ENCODE assay signal across 9 cellular contexts in the genomic region with DNA sequence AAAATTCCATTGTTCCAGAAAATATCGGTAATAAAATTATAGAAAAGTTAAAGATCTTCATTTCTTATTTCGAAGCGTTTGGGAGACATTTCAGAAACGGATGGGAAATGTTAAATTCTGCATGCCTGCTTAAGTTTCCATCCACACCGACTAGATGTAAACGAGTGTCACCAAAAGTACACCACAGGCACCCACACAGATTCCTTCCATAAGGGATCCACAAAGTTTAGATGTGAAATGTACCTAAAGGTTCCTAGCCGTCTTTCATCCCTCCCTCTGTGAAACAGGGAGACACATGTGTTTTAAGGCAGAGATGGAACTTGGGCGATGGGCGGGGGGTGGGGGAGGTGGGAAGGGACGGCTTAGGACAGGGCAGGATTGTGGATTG. TPM values are rescaled to one million over a fixed set of nuclear protein-coding genes. Genes with fewer than 3 reads are reported as not detected.
DNase-seq lines count a peak whose midpoint lies in the region; ATAC-seq and TF ChIP-seq lines count a peak whose summit lies in the region.
"Had no signal": no experiment of that assay in that cellular context is flagged by ENCODE, and none has a peak within 500 bp of the region (broad histone marks: within the 10 kb centered on the region; RNA-seq: fewer than 3 reads in every experiment).

No MANE protein-coding gene starts in this region.

- H3K4me1 ChIP-seq in mesodermal cell (ENCODE audit: control insufficient read depth, insufficient read depth, low read length, poor library complexity, severe bottlenecking), result peaks cover 46% of the 10 kb centered on the region
- peaks cover 6 to 44% (median 31%) of the 10 kb centered on the region in 4 donors for H3K4me1 ChIP-seq in upper lobe of left lung

- H3K36me3 ChIP-seq in mesodermal cell (ENCODE audit: control insufficient read depth, insufficient read depth, low read length), result peaks cover 4% of the 10 kb centered on the region
- peaks cover 0 to 7% (median 0%) of the 10 kb centered on the region in 4 donors for H3K36me3 ChIP-seq in upper lobe of left lung

- ATAC-seq in upper lobe of left lung (ENCODE audit: low FRiP score in 2 of 2) (no peak), HG02759 (IDR thresholded peaks at IDR 0.05; ENCODE audit: unreplicated experiment) (no peak), HG03439 (IDR thresholded peaks at IDR 0.05; ENCODE audit: unreplicated experiment) (no peak)

- no peak for TF ChIP-seq EP300 in upper lobe of left lung (IDR thresholded peaks at IDR 0.05)

- H3K27ac ChIP-seq in mesodermal cell (ENCODE audit: low read depth, low read length, severe bottlenecking) (peak overlapping the region; percentile 30), upper lobe of left lung (peak overlapping the region; percentile 89 to 99 (median 94))

- intact Hi-C loops in activated T-helper 1 cell treated with anti-CD3 and anti-CD28 coated beads, Interleukin-12 subunit alpha, Interleukin-12 subunit beta, Interleukin-2, Interleukin-4 antibody, amounts not matched to agents 30 ng/mL and 10 ng/mL and 1 ng/mL, durations not matched to agents 14 hours and 24 hours and 36 hours (cut with micrococcal nuclease), result no loop called here

- H3K4me3 ChIP-seq in choroid plexus epithelial cell (ENCODE audit: low read depth, low read length) (peak overlapping the region; percentile 70), mesodermal cell (ENCODE audit: extremely low read depth, insufficient read depth, low read length, poor library complexity, severe bottlenecking) (peak overlapping the region; percentile 49), upper lobe of left lung (peak overlapping the region in 3 of 4 donors; percentile 52 to 71 (median 64))

- TF ChIP-seq POLR2A in upper lobe of left lung (IDR thresholded peaks at IDR 0.05), result no peak

- 7% methylated on average over 3 of the region's 10 CpGs; no CpG with 5 or more reads in 1 of the 2 experiments for WGBS in mesodermal cell (ENCODE audit: insufficient coverage in 2 of 2), 2 experiments
- WGBS in upper lobe of left lung, 2 donors, result 15% methylated on average over 10 of the region's 10 CpGs

- H3K27me3 Mint-ChIP-seq in activated naive CD4-positive, alpha-beta T cell treated with anti-CD3 and anti-CD28 coated beads, Interleukin-2, amount 50 U/mL, for 24 hours, result peaks cover 54% of the 10 kb centered on the region
- H3K27me3 Mint-ChIP-seq in activated naive CD4-positive, alpha-beta T cell treated with anti-CD3 and anti-CD28 coated beads, Interleukin-2, amount 10 ng/mL, durations not matched to agents 7 days and 5 days, result peaks cover 81% of the 10 kb centered on the region
- peaks cover 78% of the 10 kb centered on the region for H3K27me3 Mint-ChIP-seq in activated T-helper 1 cell treated with anti-CD3 and anti-CD28 coated beads, Interleukin-12 subunit alpha, Interleukin-12 subunit beta, Interleukin-2, Interleukin-4 antibody, amounts not matched to agents 30 ng/mL and 10 ng/mL and 1 ng/mL, durations not matched to agents 14 hours and 24 hours and 36 hours (ENCODE audit: insufficient read depth)

- no peaks in the 10 kb centered on the region for H3K36me3 Mint-ChIP-seq in activated naive CD4-positive, alpha-beta T cell treated with anti-CD3 and anti-CD28 coated beads, Interleukin-2, amount 50 U/mL, for 24 hours
- H3K36me3 Mint-ChIP-seq in activated naive CD4-positive, alpha-beta T cell treated with anti-CD3 and anti-CD28 coated beads, Interleukin-2, amount 10 ng/mL, durations not matched to agents 7 days and 5 days, result no peaks in the 10 kb centered on the region
- peaks cover 1% of the 10 kb centered on the region for H3K36me3 Mint-ChIP-seq in activated T-helper 1 cell treated with anti-CD3 and anti-CD28 coated beads, Interleukin-12 subunit alpha, Interleukin-12 subunit beta, Interleukin-2, Interleukin-4 antibody, amounts not matched to agents 30 ng/mL and 10 ng/mL and 1 ng/mL, durations not matched to agents 14 hours and 24 hours and 36 hours (ENCODE audit: low read depth)

- no peak overlapping the region for H3K27ac Mint-ChIP-seq in activated naive CD4-positive, alpha-beta T cell treated with anti-CD3 and anti-CD28 coated beads, Interleukin-2, amount 50 U/mL, for 24 hours
- H3K27ac Mint-ChIP-seq in activated naive CD4-positive, alpha-beta T cell treated with anti-CD3 and anti-CD28 coated beads, Interleukin-2, amount 10 ng/mL, durations not matched to agents 7 days and 5 days, result no peak overlapping the region
- H3K27ac Mint-ChIP-seq in activated T-helper 1 cell treated with anti-CD3 and anti-CD28 coated beads, Interleukin-12 subunit alpha, Interleukin-12 subunit beta, Interleukin-2, Interleukin-4 antibody, amounts not matched to agents 30 ng/mL and 10 ng/mL and 1 ng/mL, durations not matched to agents 14 hours and 24 hours and 36 hours, result no peak overlapping the region
- H3K27ac Mint-ChIP-seq: activated CD8-positive, alpha-beta T cell treated with anti-CD3 and anti-CD28 coated beads, Interleukin-2, amount 10 ng/mL, durations not matched to agents 7 days and 5 days had no signal

- peaks cover 0 to 3% (median 0%) of the 10 kb centered on the region in 4 donors for H3K27me3 ChIP-seq in upper lobe of left lung

- H3K4me1 Mint-ChIP-seq in activated naive CD4-positive, alpha-beta T cell treated with anti-CD3 and anti-CD28 coated beads, Interleukin-2, amount 50 U/mL, for 24 hours, result peaks cover 21% of the 10 kb centered on the region
- H3K4me1 Mint-ChIP-seq in activated naive CD4-positive, alpha-beta T cell treated with anti-CD3 and anti-CD28 coated beads, Interleukin-2, amount 10 ng/mL, durations not matched to agents 7 days and 5 days, result peaks cover 27% of the 10 kb centered on the region
- peaks cover 39% of the 10 kb centered on the region for H3K4me1 Mint-ChIP-seq in activated T-helper 1 cell treated with anti-CD3 and anti-CD28 coated beads, Interleukin-12 subunit alpha, Interleukin-12 subunit beta, Interleukin-2, Interleukin-4 antibody, amounts not matched to agents 30 ng/mL and 10 ng/mL and 1 ng/mL, durations not matched to agents 14 hours and 24 hours and 36 hours (ENCODE audit: low read depth)

- DNase-seq in activated naive CD4-positive, alpha-beta T cell treated with anti-CD3 and anti-CD28 coated beads, Interleukin-2, amount 10 ng/mL, durations not matched to agents 7 days and 5 days, result no peak
- DNase-seq in choroid plexus epithelial cell (ENCODE audit: low read depth) (peak; percentile 68), upper lobe of left lung (no peak)
- DNase-seq in activated T-helper 1 cell treated with anti-CD3 and anti-CD28 coated beads, Interleukin-12 subunit alpha, Interleukin-12 subunit beta, Interleukin-2, Interleukin-4 antibody, amounts not matched to agents 30 ng/mL and 10 ng/mL and 1 ng/mL, durations not matched to agents 14 hours and 24 hours and 36 hours (ENCODE audit: low spot score), result no peak

- CTCF ChIA-PET in activated naive CD4-positive, alpha-beta T cell treated with anti-CD3 and anti-CD28 coated beads, Interleukin-2, amount 10 ng/mL, durations not matched to agents 7 days and 5 days (lab: Charles Lee), result interaction anchor here (0.7 to 1.3 kb wide), 2 partner anchors 20 to 390 kb away, joined by 3 to 4 read pairs; no protein-coding TSS in a partner anchor

- peak overlapping the region; percentile 19 for H3K4me3 Mint-ChIP-seq in activated naive CD4-positive, alpha-beta T cell treated with anti-CD3 and anti-CD28 coated beads, Interleukin-2, amount 50 U/mL, for 24 hours
- H3K4me3 Mint-ChIP-seq in activated naive CD4-positive, alpha-beta T cell treated with anti-CD3 and anti-CD28 coated beads, Interleukin-2, amount 10 ng/mL, durations not matched to agents 7 days and 5 days, result no peak overlapping the region
- no peak overlapping the region for H3K4me3 Mint-ChIP-seq in activated T-helper 1 cell treated with anti-CD3 and anti-CD28 coated beads, Interleukin-12 subunit alpha, Interleukin-12 subunit beta, Interleukin-2, Interleukin-4 antibody, amounts not matched to agents 30 ng/mL and 10 ng/mL and 1 ng/mL, durations not matched to agents 14 hours and 24 hours and 36 hours

- H3K9me3 ChIP-seq in mesodermal cell (ENCODE audit: control insufficient read depth, low read length) (no peaks in the 10 kb centered on the region), upper lobe of left lung (no peaks in the 10 kb centered on the region)

- H3K9me3 Mint-ChIP-seq in activated naive CD4-positive, alpha-beta T cell treated with anti-CD3 and anti-CD28 coated beads, Interleukin-2, amount 50 U/mL, for 24 hours, result no peaks in the 10 kb centered on the region
- H3K9me3 Mint-ChIP-seq in activated naive CD4-positive, alpha-beta T cell treated with anti-CD3 and anti-CD28 coated beads, Interleukin-2, amount 10 ng/mL, durations not matched to agents 7 days and 5 days, result no peaks in the 10 kb centered on the region
- H3K9me3 Mint-ChIP-seq in activated T-helper 1 cell treated with anti-CD3 and anti-CD28 coated beads, Interleukin-12 subunit alpha, Interleukin-12 subunit beta, Interleukin-2, Interleukin-4 antibody, amounts not matched to agents 30 ng/mL and 10 ng/mL and 1 ng/mL, durations not matched to agents 14 hours and 24 hours and 36 hours, result no peaks in the 10 kb centered on the region

- TF ChIP-seq CTCF in choroid plexus epithelial cell (conservative IDR thresholded peaks at IDR 0.05; ENCODE audit: low read depth, low read length), result no peak
- no peak for TF ChIP-seq CTCF in upper lobe of left lung (IDR thresholded peaks at IDR 0.05)

RNA-seq across cellular contexts. Expression of gene CAV1, which starts 0.6 kb away (rescaled TPM):
- 20.2 TPM for polyA plus RNA-seq in mesodermal cell (2013, experiment 1 of 2)
- polyA plus RNA-seq in mesodermal cell (2013, experiment 2 of 2), result 17.6 TPM
- total RNA-seq in upper lobe of left lung, result 100 to 1,000 TPM; 207 to 951 (median 552) TPM
- total RNA-seq in activated T-helper 1 cell treated with anti-CD3 and anti-CD28 coated beads, Interleukin-12 subunit alpha, Interleukin-12 subunit beta, Interleukin-2, Interleukin-4 antibody, amounts not matched to agents 30 ng/mL and 10 ng/mL and 1 ng/mL, durations not matched to agents 14 hours and 24 hours and 36 hours, result 0.76 and 1.8 TPM in 2 replicates
- total RNA-seq: activated CD8-positive, alpha-beta T cell treated with anti-CD3 and anti-CD28 coated beads, Interleukin-2, amount 10 ng/mL, durations not matched to agents 7 days and 5 days had no signal

RNA-seq across cellular contexts. Expression of gene CAV2, which starts 24.7 kb away (rescaled TPM):
- 13.1 TPM for polyA plus RNA-seq in mesodermal cell (2013, experiment 1 of 2)
- polyA plus RNA-seq in mesodermal cell (2013, experiment 2 of 2), result 17.9 TPM
- total RNA-seq in upper lobe of left lung, result 100 to 1,000 TPM in 5 of 6 donors, 10 to 100 TPM in 1; 56.6 to 385 (median 183) TPM
- not detected in 2 replicates for total RNA-seq in activated T-helper 1 cell treated with anti-CD3 and anti-CD28 coated beads, Interleukin-12 subunit alpha, Interleukin-12 subunit beta, Interleukin-2, Interleukin-4 antibody, amounts not matched to agents 30 ng/mL and 10 ng/mL and 1 ng/mL, durations not matched to agents 14 hours and 24 hours and 36 hours
- total RNA-seq: activated CD8-positive, alpha-beta T cell treated with anti-CD3 and anti-CD28 coated beads, Interleukin-2, amount 10 ng/mL, durations not matched to agents 7 days and 5 days had no signal

Comparison
In these comparisons a context has a peak if more than half of its experiments do, and no peak if none do; other contexts are left out.
1. RNA of gene CAV1, which starts 0.6 kb away (total RNA-seq): 207 to 951 TPM in upper lobe of left lung; 0.76 to 1.8 TPM in activated T-helper 1 cell treated with anti-CD3 and anti-CD28 coated beads, Interleukin-12 subunit alpha, Interleukin-12 subunit beta, Interleukin-2, Interleukin-4 antibody, amounts not matched to agents 30 ng/mL and 10 ng/mL and 1 ng/mL, durations not matched to agents 14 hours and 24 hours and 36 hours; every median in the first group is over 10 times any median in the second.
2. RNA of gene CAV2, which starts 24.7 kb away (total RNA-seq): 56.6 to 385 TPM in upper lobe of left lung; not detected in activated T-helper 1 cell treated with anti-CD3 and anti-CD28 coated beads, Interleukin-12 subunit alpha, Interleukin-12 subunit beta, Interleukin-2, Interleukin-4 antibody, amounts not matched to agents 30 ng/mL and 10 ng/mL and 1 ng/mL, durations not matched to agents 14 hours and 24 hours and 36 hours; every median in the first group is over 10 times any median in the second.
3. Peak in every context shown above with its lines, with median percentiles within 50 percentile points of each other: H3K4me3 ChIP-seq.